In the genomic region with DNA sequence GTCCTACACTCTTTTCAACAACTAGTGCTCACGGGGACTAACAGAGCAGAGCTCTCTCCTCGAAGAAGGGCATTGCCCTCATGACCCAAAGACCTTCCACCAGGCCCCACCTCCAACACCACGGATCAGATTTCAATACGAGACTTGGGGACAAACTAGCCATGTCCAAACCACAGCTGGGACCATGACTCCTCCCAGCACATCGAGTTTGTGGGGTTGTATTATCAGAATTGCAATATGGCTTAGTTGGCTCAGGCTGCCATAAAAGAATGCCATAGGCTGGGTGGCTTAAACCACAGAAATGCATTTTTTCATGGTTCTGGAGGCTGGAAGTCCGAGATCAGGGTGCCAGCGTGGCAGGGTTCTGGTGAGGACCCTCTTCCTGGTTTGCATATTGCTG, we compare ENCODE assay signal across 22 cellular contexts.
DNase-seq lines count a peak whose midpoint lies in the region; FAIRE-seq and TF ChIP-seq lines count a peak whose summit lies in the region.
"Had no signal": no experiment of that assay in that cellular context is flagged by ENCODE, and none has a peak within 500 bp of the region (broad histone marks: within the 10 kb centered on the region; RNA-seq: fewer than 3 reads in every experiment).

No MANE protein-coding gene starts in this region.

- H3K4me3 ChIP-seq in BLaER1 treated with 17β-estradiol and CSF1 and Interleukin-3, amounts not matched to agents 10 nM and 100 nM: no peak overlapping the region
- H3K4me3 ChIP-seq in astrocyte (ENCODE audit: insufficient read depth, low read depth, low read length) (no peak overlapping the region), smooth muscle cell (no peak overlapping the region), mammary epithelial cell (replicated peaks in 1 of 3; ENCODE audit: insufficient read depth in 1 of 3, low read depth in 2 of 3, low read length in 3 of 3) (no peak overlapping the region)
- H3K4me3 ChIP-seq: GM23338, PC-9 had no signal

- H3K27me3 ChIP-seq in BLaER1 treated with 17β-estradiol and CSF1 and Interleukin-3, amounts not matched to agents 10 nM and 100 nM: peaks cover 0 to 28% (median 0%) of the 10 kb centered on the region in 11 experiments; a peak in 4 of 22 replicates
- H3K27me3 ChIP-seq in astrocyte (ENCODE audit: insufficient read depth, low read length) (peaks cover 3% of the 10 kb centered on the region), smooth muscle cell (ENCODE audit: low read depth) (no peaks in the 10 kb centered on the region), mammary epithelial cell (ENCODE audit: insufficient read depth, low read length) (no peaks in the 10 kb centered on the region)

- no TSS peak for BruUV-seq in MCF 10A (replicated peaks; lab: Mats Ljungman, UMichigan)
- no TSS peak for BruUV-seq in mammary epithelial cell (replicated peaks; lab: Mats Ljungman, UMichigan)

- H3K79me2 ChIP-seq in astrocyte (ENCODE audit: insufficient read depth, low read length): no peaks in the 10 kb centered on the region
- no peaks in the 10 kb centered on the region for H3K79me2 ChIP-seq in smooth muscle cell (ENCODE audit: low read depth)
- H3K79me2 ChIP-seq in mammary epithelial cell (ENCODE audit: insufficient read depth, low read length): no peaks in the 10 kb centered on the region

- POLR2A ChIA-PET in MCF 10A (lab: Yijun Ruan, JAX): no interaction called here

- dilution Hi-C loops in mammary epithelial cell (cut with HindIII; ENCODE audit: low sequenced_read_pairs): no loop called here

- peak; percentile 3 for DNase-seq in astrocyte (ENCODE audit: low read depth)
- DNase-seq in smooth muscle cell (lab: John Stamatoyannopoulos, UW; ENCODE audit: unreplicated experiment): no peak
- no peak for DNase-seq in activated CD4-positive, alpha-beta T cell treated with anti-CD3 and anti-CD28 coated beads, Interleukin-2, amount 10 ng/mL, durations not matched to agents 24 days and 14 days
- no peak for DNase-seq in MCF 10A (ENCODE audit: unreplicated experiment)
- no peak for DNase-seq in mammary epithelial cell
- DNase-seq: GDM1, HCEC 1CT, KG1, MV-4-11, NCI-H1105 treated with DMSO at 0.1 percent for 48 hours, NCI-H187, NCI-H446 treated with DMSO at 0.1 percent for 48 hours, NCI-H526 treated with DMSO at 0.1 percent for 48 hours, SIG-M5, SK-N-SH had no signal

- FAIRE-seq in astrocyte (lab: Jason Lieb, UNC): no peak
- FAIRE-seq: GM18507 had no signal

- H4K20me1 ChIP-seq in BLaER1 treated with 17β-estradiol and CSF1 and Interleukin-3, amounts not matched to agents 10 nM and 100 nM: peaks cover 0 to 9% (median 0%) of the 10 kb centered on the region in 11 experiments; a peak in 2 of 22 replicates
- H4K20me1 ChIP-seq in astrocyte (ENCODE audit: insufficient read depth, low read length) (no peaks in the 10 kb centered on the region), smooth muscle cell (ENCODE audit: low read depth) (no peaks in the 10 kb centered on the region), mammary epithelial cell (ENCODE audit: insufficient read depth, low read length) (no peaks in the 10 kb centered on the region)

- H3K36me3 ChIP-seq in BLaER1 treated with 17β-estradiol and CSF1 and Interleukin-3, amounts not matched to agents 10 nM and 100 nM: no peaks in the 10 kb centered on the region
- H3K36me3 ChIP-seq in KOPT-K1 (ENCODE audit: insufficient read depth, low read length) (no peaks in the 10 kb centered on the region), astrocyte (ENCODE audit: insufficient read depth, low read length) (no peaks in the 10 kb centered on the region), smooth muscle cell (ENCODE audit: low read depth) (no peaks in the 10 kb centered on the region), mammary epithelial cell (ENCODE audit: insufficient read depth, low read length) (no peaks in the 10 kb centered on the region)

- H3K9ac ChIP-seq in BLaER1 treated with 17β-estradiol and CSF1 and Interleukin-3, amounts not matched to agents 10 nM and 100 nM: no peak overlapping the region
- H3K9ac ChIP-seq in astrocyte (ENCODE audit: low read length) (no peak overlapping the region), smooth muscle cell (ENCODE audit: low read depth) (no peak overlapping the region), mammary epithelial cell (ENCODE audit: insufficient read depth, low read length) (no peak overlapping the region)
- H3K9ac ChIP-seq: SK-N-SH had no signal

- peaks cover 73% of the 10 kb centered on the region for H3K27me3 Mint-ChIP-seq in astrocyte (ENCODE audit: low read depth, unreplicated experiment)
- peaks cover 9% of the 10 kb centered on the region for H3K27me3 Mint-ChIP-seq in activated CD4-positive, alpha-beta T cell treated with anti-CD3 and anti-CD28 coated beads, Interleukin-2, amount 10 ng/mL, durations not matched to agents 24 days and 14 days
- H3K27me3 Mint-ChIP-seq in MCF 10A (ENCODE audit: insufficient read depth, unreplicated experiment): peaks cover 57% of the 10 kb centered on the region

- H3K27ac ChIP-seq in BLaER1 treated with 17β-estradiol and CSF1 and Interleukin-3, amounts not matched to agents 10 nM and 100 nM: no peak overlapping the region
- H3K27ac ChIP-seq in KOPT-K1 (ENCODE audit: low read depth, low read length, poor library complexity, severe bottlenecking) (peak overlapping the region; percentile 71), astrocyte (ENCODE audit: low read depth, low read length) (no peak overlapping the region), smooth muscle cell (ENCODE audit: low read depth) (no peak overlapping the region), mammary epithelial cell (ENCODE audit: insufficient read depth, low read depth, low read length) (no peak overlapping the region)
- H3K27ac ChIP-seq: C4-2B, PC-9, RWPE1 had no signal

- H3K9me3 ChIP-seq in BLaER1 treated with 17β-estradiol and CSF1 and Interleukin-3, amounts not matched to agents 10 nM and 100 nM (replicated peaks in 1 of 11): peaks cover 6 to 16% (median 12%) of the 10 kb centered on the region in 11 experiments; a peak in 16 of 22 replicates
- H3K9me3 ChIP-seq in KOPT-K1 (ENCODE audit: insufficient read depth, low read length, poor library complexity, severe bottlenecking) (no peaks in the 10 kb centered on the region), astrocyte (ENCODE audit: insufficient read depth, low read depth, low read length) (no peaks in the 10 kb centered on the region), smooth muscle cell (replicated peaks; ENCODE audit: low read depth) (no peaks in the 10 kb centered on the region), mammary epithelial cell (replicated peaks; ENCODE audit: insufficient read depth, low read length) (no peaks in the 10 kb centered on the region)
- H3K9me3 ChIP-seq: SK-N-SH had no signal

- intact Hi-C loops in activated CD4-positive, alpha-beta T cell treated with anti-CD3 and anti-CD28 coated beads, Interleukin-2, amount 10 ng/mL, durations not matched to agents 24 days and 14 days (cut with micrococcal nuclease): no loop called here
- intact Hi-C loops in MCF 10A (cut with micrococcal nuclease): no loop called here
- intact Hi-C loops in mammary epithelial cell (cut with micrococcal nuclease): no loop called here

- H3K36me3 Mint-ChIP-seq in astrocyte (ENCODE audit: low read depth, unreplicated experiment) (no peaks in the 10 kb centered on the region), MCF 10A (ENCODE audit: insufficient read depth, unreplicated experiment) (no peaks in the 10 kb centered on the region)
- H3K36me3 Mint-ChIP-seq in activated CD4-positive, alpha-beta T cell treated with anti-CD3 and anti-CD28 coated beads, Interleukin-2, amount 10 ng/mL, durations not matched to agents 24 days and 14 days (ENCODE audit: low read depth): no peaks in the 10 kb centered on the region

- H3K4me3 Mint-ChIP-seq in astrocyte (ENCODE audit: unreplicated experiment): no peak overlapping the region
- no peak overlapping the region for H3K4me3 Mint-ChIP-seq in activated CD4-positive, alpha-beta T cell treated with anti-CD3 and anti-CD28 coated beads, Interleukin-2, amount 10 ng/mL, durations not matched to agents 24 days and 14 days
- no peak overlapping the region for H3K4me3 Mint-ChIP-seq in MCF 10A (ENCODE audit: unreplicated experiment)
- H3K4me3 Mint-ChIP-seq: GM23338 had no signal

- WGBS in smooth muscle cell (ENCODE audit: low lambda C conversion rate): 51% methylated on average over 7 of the region's 7 CpGs
- WGBS in mammary epithelial cell (ENCODE audit: low coverage, missing lambda C conversion rate): 62% methylated on average over 7 of the region's 7 CpGs

- CTCF ChIA-PET in MCF 10A (lab: Yijun Ruan, JAX) (interaction anchor here (0.7 kb wide), 1 partner anchor 279 kb away, joined by 3 read pairs; no protein-coding TSS in a partner anchor), mammary epithelial cell (lab: Charles Lee; ENCODE audit: low non-redundant PET) (no interaction called here)

- H3K4me1 ChIP-seq in BLaER1 treated with 17β-estradiol and CSF1 and Interleukin-3, amounts not matched to agents 10 nM and 100 nM: peaks cover 22 to 38% (median 32%) of the 10 kb centered on the region in 10 experiments
- H3K4me1 ChIP-seq in astrocyte (ENCODE audit: insufficient read depth, low read length) (peaks cover 15% of the 10 kb centered on the region), smooth muscle cell (ENCODE audit: low read depth) (peaks cover 9% of the 10 kb centered on the region), mammary epithelial cell (ENCODE audit: insufficient read depth, low read length) (peaks cover 26% of the 10 kb centered on the region)

- H3F3A ChIP-seq in smooth muscle cell (ENCODE audit: low read depth): no peaks in the 10 kb centered on the region

- H3K4me1 Mint-ChIP-seq in astrocyte (ENCODE audit: low read depth, unreplicated experiment): peaks cover 16% of the 10 kb centered on the region
- H3K4me1 Mint-ChIP-seq in activated CD4-positive, alpha-beta T cell treated with anti-CD3 and anti-CD28 coated beads, Interleukin-2, amount 10 ng/mL, durations not matched to agents 24 days and 14 days: no peaks in the 10 kb centered on the region
- peaks cover 7% of the 10 kb centered on the region for H3K4me1 Mint-ChIP-seq in MCF 10A (ENCODE audit: insufficient read depth, unreplicated experiment)

- TF ChIP-seq CTCF in astrocyte (IDR thresholded peaks at IDR 0.05; ENCODE audit: insufficient read depth, low read depth, low read length): no peak
- no peak for TF ChIP-seq CTCF in smooth muscle cell (IDR thresholded peaks at IDR 0.05; ENCODE audit: borderline replicate concordance, insufficient read depth, poor library complexity, severe bottlenecking)
- TF ChIP-seq CTCF in MCF 10A (IDR thresholded peaks at IDR 0.05; ENCODE audit: unreplicated experiment): no peak
- no peak for TF ChIP-seq CTCF in mammary epithelial cell (conservative IDR thresholded peaks at IDR 0.05 in 1 of 2, IDR thresholded peaks at IDR 0.05 in 1 of 2; ENCODE audit: extremely low read depth in 1 of 2, insufficient read depth in 1 of 2, low read depth in 1 of 2, low read length in 2 of 2)

- peak overlapping the region in 9 of 11 experiments; percentile 29 to 85 (median 54); a peak in 18 of 22 replicates for H3K4me2 ChIP-seq in BLaER1 treated with 17β-estradiol and CSF1 and Interleukin-3, amounts not matched to agents 10 nM and 100 nM
- H3K4me2 ChIP-seq in astrocyte (ENCODE audit: low read length) (no peak overlapping the region), smooth muscle cell (peak overlapping the region; percentile 4), mammary epithelial cell (ENCODE audit: insufficient read depth, low read depth, low read length) (no peak overlapping the region)
- H3K4me2 ChIP-seq: GM23338, SK-N-SH had no signal

- peaks cover 2% of the 10 kb centered on the region for H3K9me3 Mint-ChIP-seq in astrocyte (ENCODE audit: unreplicated experiment)
- no peaks in the 10 kb centered on the region for H3K9me3 Mint-ChIP-seq in activated CD4-positive, alpha-beta T cell treated with anti-CD3 and anti-CD28 coated beads, Interleukin-2, amount 10 ng/mL, durations not matched to agents 24 days and 14 days
- H3K9me3 Mint-ChIP-seq in MCF 10A (ENCODE audit: unreplicated experiment): no peaks in the 10 kb centered on the region

- no peak overlapping the region for H2AFZ ChIP-seq in astrocyte (ENCODE audit: low read depth, low read length)
- H2AFZ ChIP-seq in smooth muscle cell (ENCODE audit: low read depth): no peak overlapping the region
- no peak overlapping the region for H2AFZ ChIP-seq in mammary epithelial cell (ENCODE audit: low read depth, low read length)
- H2AFZ ChIP-seq: GM23338, PC-9 had no signal

- in situ Hi-C loops in mammary epithelial cell (cut with MboI; ENCODE audit: low sequenced_read_pairs in 2 of 2): no loop called here

- H3K27ac Mint-ChIP-seq in astrocyte (ENCODE audit: unreplicated experiment) (no peak overlapping the region), MCF 10A (ENCODE audit: low read depth, unreplicated experiment) (no peak overlapping the region)
- no peak overlapping the region for H3K27ac Mint-ChIP-seq in activated CD4-positive, alpha-beta T cell treated with anti-CD3 and anti-CD28 coated beads, Interleukin-2, amount 10 ng/mL, durations not matched to agents 24 days and 14 days
- H3K27ac Mint-ChIP-seq: GM23338 had no signal

Comparison
In these comparisons a context has a peak if more than half of its experiments do, and no peak if none do; other contexts are left out.
1. H3K4me2 ChIP-seq: peak in BLaER1 treated with 17β-estradiol and CSF1 and Interleukin-3, amounts not matched to agents 10 nM and 100 nM (9 of 11) and smooth muscle cell (single experiment); none in astrocyte (single experiment) and mammary epithelial cell (single experiment).